8 cellular contexts compared by ENCODE assay signal in the genomic region with DNA sequence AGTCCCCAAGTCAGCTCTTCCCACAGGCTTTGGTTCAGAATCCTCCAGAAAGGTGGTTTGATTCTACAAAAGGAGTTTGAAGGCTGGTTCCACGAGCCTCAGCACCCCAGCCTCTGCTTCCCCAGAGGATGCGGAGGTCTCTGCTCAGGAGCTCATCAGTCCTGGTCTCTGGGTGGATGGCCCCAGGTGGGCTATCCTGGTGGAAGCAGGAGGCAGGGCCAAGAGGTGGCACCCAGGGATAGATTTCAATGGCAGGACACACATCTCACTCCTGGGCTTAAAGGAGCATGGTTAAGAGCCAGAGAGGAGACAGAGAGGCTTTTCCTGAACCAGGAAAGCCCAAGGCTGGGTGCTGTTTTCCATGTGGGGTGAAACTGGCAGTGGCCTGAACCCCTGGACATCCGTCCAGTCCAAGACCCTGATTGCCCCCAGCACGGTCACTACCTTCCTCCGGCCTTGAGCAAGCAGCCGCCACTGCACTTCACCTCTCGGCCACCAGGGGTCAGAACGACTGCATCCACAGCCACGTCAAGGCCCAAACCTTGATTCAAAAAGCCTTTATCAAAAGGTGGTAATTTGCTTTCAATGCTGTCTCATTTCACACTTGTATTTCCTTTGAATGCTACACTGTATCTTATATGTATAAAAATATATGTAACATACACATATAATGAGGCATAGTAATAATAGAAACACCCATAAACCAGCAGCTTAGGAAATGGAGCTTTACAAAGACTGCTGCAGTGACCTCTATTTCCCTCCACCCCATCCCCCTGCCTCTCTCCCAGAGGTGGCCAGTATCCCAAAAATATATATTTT. TPM values are rescaled to one million over a fixed set of nuclear protein-coding genes. Genes with fewer than 3 reads are reported as not detected.
DNase-seq lines count a peak whose midpoint lies in the region; ATAC-seq and TF ChIP-seq lines count a peak whose summit lies in the region.

No MANE protein-coding gene starts in this region.

- peaks cover 1% of the 10 kb centered on the region for H3K4me1 Mint-ChIP-seq in activated CD4-positive, alpha-beta memory T cell treated with anti-CD3 and anti-CD28 coated beads, Interleukin-2, amount 10 ng/mL, durations not matched to agents 7 days and 5 days

- H3K27ac Mint-ChIP-seq in activated CD4-positive, alpha-beta memory T cell treated with anti-CD3 and anti-CD28 coated beads, Interleukin-2, amount 10 ng/mL, durations not matched to agents 7 days and 5 days: no peak overlapping the region

- 22 to 23% methylated on average over 9 of the region's 9 CpGs for WGBS in lung, 2 donors

- TF ChIP-seq CTCF in AG04449 (IDR thresholded peaks at IDR 0.05; ENCODE audit: insufficient read depth, low read length, missing control alignments): peak; percentile 96
- peak; percentile 98 for TF ChIP-seq CTCF in lung (IDR thresholded peaks at IDR 0.05; ENCODE audit: control extremely low read depth, extremely low read depth)

- H3K4me3 Mint-ChIP-seq in activated CD4-positive, alpha-beta memory T cell treated with anti-CD3 and anti-CD28 coated beads, Interleukin-2, amount 10 ng/mL, durations not matched to agents 7 days and 5 days: no peak overlapping the region

- ATAC-seq in GM18909 (IDR thresholded peaks at IDR 0.05; ENCODE audit: poor library complexity, unreplicated experiment): peak; percentile 55
- peak; percentile 74 for ATAC-seq in lung (ENCODE audit: insufficient read depth, low FRiP score)
- no peak for ATAC-seq in HG02642 (IDR thresholded peaks at IDR 0.05; ENCODE audit: poor library complexity, unreplicated experiment)

- H3K27me3 Mint-ChIP-seq in activated CD4-positive, alpha-beta memory T cell treated with anti-CD3 and anti-CD28 coated beads, Interleukin-2, amount 10 ng/mL, durations not matched to agents 7 days and 5 days: peaks cover 6% of the 10 kb centered on the region

- H3K27me3 ChIP-seq in lung (ENCODE audit: control insufficient read depth, insufficient read depth): no peaks in the 10 kb centered on the region

- peaks cover 0 to 4% of the 10 kb centered on the region in 2 donors for H3K4me1 ChIP-seq in lung (ENCODE audit: control insufficient read depth in 2 of 2, insufficient read depth in 2 of 2, low read length in 2 of 2)

- H3K4me3 ChIP-seq in AG04449 (ENCODE audit: low read depth, low read length) (no peak overlapping the region), lung (no peak overlapping the region)

- CTCF ChIA-PET in AG04449 (lab: Yijun Ruan, JAX): interaction anchor here (0.6 to 9.6 kb wide), 35 partner anchors 8 to 418 kb away, joined by 3 to 341 read pairs (median 5); no protein-coding TSS in a partner anchor
- CTCF ChIA-PET in activated CD4-positive, alpha-beta memory T cell treated with anti-CD3 and anti-CD28 coated beads, Interleukin-2, amount 10 ng/mL, durations not matched to agents 7 days and 5 days (lab: Charles Lee): interaction anchor here (0.7 to 7.8 kb wide), 20 partner anchors 10 to 327 kb away, joined by 3 to 171 read pairs (median 4); a partner anchor contains a TSS

- H3K27ac ChIP-seq in lung (ENCODE audit: low read depth in 1 of 2, low read length in 1 of 2): no peak overlapping the region

- H3K36me3 Mint-ChIP-seq in activated CD4-positive, alpha-beta memory T cell treated with anti-CD3 and anti-CD28 coated beads, Interleukin-2, amount 10 ng/mL, durations not matched to agents 7 days and 5 days (ENCODE audit: low read depth): no peaks in the 10 kb centered on the region

- no peaks in the 10 kb centered on the region for H3K9me3 Mint-ChIP-seq in activated CD4-positive, alpha-beta memory T cell treated with anti-CD3 and anti-CD28 coated beads, Interleukin-2, amount 10 ng/mL, durations not matched to agents 7 days and 5 days

- no peaks in the 10 kb centered on the region for H3K9me3 ChIP-seq in lung (ENCODE audit: control insufficient read depth in 2 of 2, insufficient read depth in 1 of 2, low read length in 1 of 2)

- POLR2A ChIA-PET in AG04449 (lab: Yijun Ruan, JAX): no interaction called here
- POLR2A ChIA-PET in activated CD4-positive, alpha-beta memory T cell treated with anti-CD3 and anti-CD28 coated beads, Interleukin-2, amount 10 ng/mL, durations not matched to agents 7 days and 5 days (lab: Charles Lee): interaction anchor here (0.6 to 2.5 kb wide), 3 partner anchors 103 to 209 kb away, joined by 3 to 11 read pairs (median 7); no protein-coding TSS in a partner anchor

- DNase-seq in AG04449 (ENCODE audit: low read depth, low spot score) (no peak), NCI-H446 (lab: John Stamatoyannopoulos, UW) (peak; percentile 28 to 74), dermis microvascular lymphatic vessel endothelial cell (ENCODE audit: low read depth in 2 of 2) (peak; percentile 50 to 67), lung (ENCODE audit: low spot score) (peak; percentile 84)
- peak; percentile 85 for DNase-seq in activated CD4-positive, alpha-beta memory T cell treated with anti-CD3 and anti-CD28 coated beads, Interleukin-2, amount 10 ng/mL, durations not matched to agents 7 days and 5 days
- DNase-seq in stimulated activated CD8-positive, alpha-beta memory T cell treated with anti-CD3 and anti-CD28 coated beads, Interleukin-12 subunit alpha, Interleukin-12 subunit beta, amount 100 ng/mL, for 4 hours (ENCODE audit: low read depth): peak; percentile 61

- peaks cover 0 to 9% of the 10 kb centered on the region in 2 donors for H3K36me3 ChIP-seq in lung (ENCODE audit: control insufficient read depth in 2 of 2, insufficient read depth in 2 of 2, low read length in 2 of 2)

RNA-seq across cellular contexts. Expression of a gene that starts 19.3 kb away (rescaled TPM):
- under 1 TPM; 0.33 to 0.48 TPM for total RNA-seq in activated CD4-positive, alpha-beta memory T cell treated with anti-CD3 and anti-CD28 coated beads, Interleukin-2, amount 10 ng/mL, durations not matched to agents 7 days and 5 days
- total RNA-seq in dermis microvascular lymphatic vessel endothelial cell: 0.64 and 1.5 TPM in 2 replicates
- total RNA-seq in lung: 1 to 10 TPM; 2.9 to 6.9 TPM
- 1 to 10 TPM; 1.6 to 4.5 TPM for polyA plus RNA-seq in lung

RNA-seq across cellular contexts. Expression of a gene that starts 32.6 kb away (rescaled TPM):
- not detected for total RNA-seq in activated CD4-positive, alpha-beta memory T cell treated with anti-CD3 and anti-CD28 coated beads, Interleukin-2, amount 10 ng/mL, durations not matched to agents 7 days and 5 days
- total RNA-seq in dermis microvascular lymphatic vessel endothelial cell (0.51 and 7.3 TPM in 2 replicates), lung (10 to 100 TPM; 45.7 to 70.0 TPM)
- 10 to 100 TPM; 37.0 to 42.0 TPM for polyA plus RNA-seq in lung

RNA-seq across cellular contexts. Expression of a gene that starts 46.9 kb away (rescaled TPM):
- under 1 TPM in 1 of 2 experiments, not detected in 1; 0.03 TPM for total RNA-seq in activated CD4-positive, alpha-beta memory T cell treated with anti-CD3 and anti-CD28 coated beads, Interleukin-2, amount 10 ng/mL, durations not matched to agents 7 days and 5 days
- total RNA-seq in dermis microvascular lymphatic vessel endothelial cell (not detected in 2 replicates), lung (1 to 10 TPM; 1.4 to 1.5 TPM)
- under 1 TPM; 0.18 to 0.79 TPM for polyA plus RNA-seq in lung
